8 cellular contexts compared by ENCODE assay signal in genomic region chr14:70665448-70666363, GRCh38. TPM values are rescaled to one million over a fixed set of nuclear protein-coding genes. Genes with fewer than 3 reads are reported as not detected.
DNase-seq lines count a peak whose midpoint lies in the region; ATAC-seq and TF ChIP-seq lines count a peak whose summit lies in the region.

No MANE protein-coding gene starts in this region.

- H3K9me3 ChIP-seq in CD4-positive, CD25-positive, alpha-beta regulatory T cell (ENCODE audit: control insufficient read depth in 2 of 2, low read length in 2 of 2): no peaks in the 10 kb centered on the region
- H3K9me3 ChIP-seq in tibial artery: no peaks in the 10 kb centered on the region

- no peaks in the 10 kb centered on the region for H3K27me3 Mint-ChIP-seq in CD4-positive, CD25-positive, alpha-beta regulatory T cell

- H3K4me3 ChIP-seq in CD4-positive, CD25-positive, alpha-beta regulatory T cell (ENCODE audit: low read depth, low read length): no peak overlapping the region
- H3K4me3 ChIP-seq in tibial artery: no peak overlapping the region

- ATAC-seq in CD4-positive, CD25-positive, alpha-beta regulatory T cell (ENCODE audit: low read depth in 2 of 2): no peak
- ATAC-seq in GM19025 (IDR thresholded peaks at IDR 0.05; ENCODE audit: low read depth, unreplicated experiment) (peak; percentile 41), HG03097 (IDR thresholded peaks at IDR 0.05; ENCODE audit: low FRiP score, unreplicated experiment) (peak; percentile 43), foreskin keratinocyte (peak; percentile 74)

- peaks cover 20% of the 10 kb centered on the region for H3K4me1 ChIP-seq in CD4-positive, CD25-positive, alpha-beta regulatory T cell (ENCODE audit: control insufficient read depth, insufficient read depth, low read length, poor library complexity, severe bottlenecking)
- peaks cover 23% of the 10 kb centered on the region for H3K4me1 ChIP-seq in foreskin keratinocyte
- H3K4me1 ChIP-seq in tibial artery: peaks cover 0 to 22% (median 10%) of the 10 kb centered on the region in 4 donors

- H3K4me1 Mint-ChIP-seq in CD4-positive, CD25-positive, alpha-beta regulatory T cell: peaks cover 20 to 56% (median 28%) of the 10 kb centered on the region in 4 donors

- no peak overlapping the region for H3K27ac ChIP-seq in CD4-positive, CD25-positive, alpha-beta regulatory T cell (ENCODE audit: insufficient read depth, low read length, poor library complexity, severe bottlenecking)
- H3K27ac ChIP-seq in foreskin keratinocyte (peak overlapping the region; percentile 68), tibial artery (no peak overlapping the region)

- intact Hi-C loops in tibial artery (cut with DNase I; ENCODE audit: low total_unique reads): no loop called here

- no peaks in the 10 kb centered on the region for H3K27me3 ChIP-seq in CD4-positive, CD25-positive, alpha-beta regulatory T cell (ENCODE audit: control insufficient read depth, insufficient read depth, low read length)
- H3K27me3 ChIP-seq in foreskin keratinocyte (no peaks in the 10 kb centered on the region), tibial artery (no peaks in the 10 kb centered on the region)

- H3K27ac Mint-ChIP-seq in CD4-positive, CD25-positive, alpha-beta regulatory T cell: peak overlapping the region in 2 of 3 donors; percentile 15 to 80

- H3K9me3 Mint-ChIP-seq in CD4-positive, CD25-positive, alpha-beta regulatory T cell: no peaks in the 10 kb centered on the region

- peak in 1 of 3 donors; percentile 33 for DNase-seq in CD4-positive, CD25-positive, alpha-beta regulatory T cell
- DNase-seq in NCI-H69 (lab: John Stamatoyannopoulos, UW) (peak; percentile 84), foreskin keratinocyte (peak; percentile 54 to 72), tibial artery (no peak)
- no peak for DNase-seq in activated CD8-positive, alpha-beta memory T cell treated with anti-CD3 and anti-CD28 coated beads for 24 hours
- no peak for DNase-seq in activated CD4-positive, alpha-beta T cell treated with anti-CD3 and anti-CD28 coated beads, Interleukin-2, amount 50 U/mL, for 48 hours

- H3K36me3 ChIP-seq in CD4-positive, CD25-positive, alpha-beta regulatory T cell (ENCODE audit: control insufficient read depth, insufficient read depth, low read length): peaks cover 13% of the 10 kb centered on the region
- H3K36me3 ChIP-seq in tibial artery: no peaks in the 10 kb centered on the region

- H3K4me3 Mint-ChIP-seq in CD4-positive, CD25-positive, alpha-beta regulatory T cell: peak overlapping the region in 2 of 4 donors; percentile 22 to 52

- no peak for TF ChIP-seq CTCF in foreskin keratinocyte (conservative IDR thresholded peaks at IDR 0.05)
- TF ChIP-seq CTCF in tibial artery (IDR thresholded peaks at IDR 0.05): no peak

- H3K36me3 Mint-ChIP-seq in CD4-positive, CD25-positive, alpha-beta regulatory T cell: peaks cover 17% of the 10 kb centered on the region

RNA-seq across cellular contexts. Expression of gene TTC9, which starts 24.0 kb away (rescaled TPM):
- total RNA-seq in CD4-positive, CD25-positive, alpha-beta regulatory T cell: 7.8 TPM
- 1 to 10 TPM; 4.7 to 7.5 (median 5.6) TPM for polyA plus RNA-seq in CD4-positive, CD25-positive, alpha-beta regulatory T cell
- 0.28 and 0.95 TPM in 2 replicates for total RNA-seq in foreskin keratinocyte
- polyA plus RNA-seq in foreskin keratinocyte: 0.29 and 0.75 TPM in 2 replicates

Comparison
In these comparisons a context has a peak if more than half of its experiments do, and no peak if none do; other contexts are left out.
1. ATAC-seq: peak in GM19025 (single experiment), HG03097 (single experiment) and foreskin keratinocyte (single experiment); none in CD4-positive, CD25-positive, alpha-beta regulatory T cell (0 of 2).
2. DNase-seq: peak in NCI-H69 (single experiment) and foreskin keratinocyte (2 of 2); none in tibial artery (0 of 2), activated CD8-positive, alpha-beta memory T cell treated with anti-CD3 and anti-CD28 coated beads for 24 hours (single experiment) and activated CD4-positive, alpha-beta T cell treated with anti-CD3 and anti-CD28 coated beads, Interleukin-2, amount 50 U/mL, for 48 hours (0 of 2).